ENCODE assay signal across 8 cellular contexts in the genomic region with DNA sequence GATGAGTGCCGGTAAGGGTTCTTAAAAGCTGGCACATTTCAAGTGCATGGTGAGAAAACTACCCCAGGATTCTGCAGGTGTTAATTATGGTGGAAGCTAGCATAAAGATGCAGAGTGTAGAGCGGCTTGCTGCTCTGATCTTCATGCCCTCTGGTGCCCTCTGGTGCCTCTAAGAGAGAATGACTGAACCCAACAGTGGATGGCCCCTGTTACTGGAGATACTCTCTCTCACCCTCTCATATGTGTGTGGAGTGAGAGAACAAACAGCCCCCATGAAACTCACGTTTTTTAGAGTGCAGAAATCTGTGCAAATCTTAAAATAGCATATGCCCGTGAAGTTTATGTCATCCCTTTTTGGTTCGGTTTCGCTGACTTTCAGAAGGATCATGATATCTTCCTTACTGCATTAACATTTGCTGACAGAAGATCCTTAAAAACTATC.
DNase-seq lines count a peak whose midpoint lies in the region; ATAC-seq and TF ChIP-seq lines count a peak whose summit lies in the region.

No MANE protein-coding gene starts in this region.

- H3K36me3 Mint-ChIP-seq in T-helper 17 cell (ENCODE audit: low read depth) (peaks cover 2% of the 10 kb centered on the region), MCF 10A (ENCODE audit: insufficient read depth, unreplicated experiment) (no peaks in the 10 kb centered on the region)

- H3K27ac Mint-ChIP-seq in T-helper 17 cell (no peak overlapping the region), MCF 10A (ENCODE audit: low read depth, unreplicated experiment) (no peak overlapping the region)

- H3K4me3 Mint-ChIP-seq in T-helper 17 cell, result no peak overlapping the region
- no peak overlapping the region for H3K4me3 Mint-ChIP-seq in MCF 10A (ENCODE audit: unreplicated experiment)

- intact Hi-C loops in MCF 10A (cut with micrococcal nuclease), result loop anchor here (1.0 to 5.0 kb wide), 5 partner anchors 347 to 759 kb away; no protein-coding TSS in a partner anchor

- POLR2A ChIA-PET in MCF 10A (lab: Yijun Ruan, JAX), result interaction anchor here (0.5 kb wide), 1 partner anchor 757 kb away, joined by 3 read pairs; no protein-coding TSS in a partner anchor

- ATAC-seq in GM18520 (IDR thresholded peaks at IDR 0.05; ENCODE audit: unreplicated experiment) (peak; percentile 97), HG02970 (IDR thresholded peaks at IDR 0.05; ENCODE audit: low FRiP score, unreplicated experiment) (peak; percentile 96), T-helper 17 cell (peak; percentile 85)

- peaks cover 51% of the 10 kb centered on the region for H3K27me3 Mint-ChIP-seq in T-helper 17 cell
- H3K27me3 Mint-ChIP-seq in MCF 10A (ENCODE audit: insufficient read depth, unreplicated experiment), result no peaks in the 10 kb centered on the region

- H3K9me3 Mint-ChIP-seq in MCF 10A (ENCODE audit: unreplicated experiment), result no peaks in the 10 kb centered on the region

- TF ChIP-seq CTCF in AG09309 (IDR thresholded peaks at IDR 0.05; ENCODE audit: control insufficient read depth, insufficient read depth, low read depth, low read length, missing control alignments), result peak; percentile 86
- peak; percentile 77 for TF ChIP-seq CTCF in MCF 10A (IDR thresholded peaks at IDR 0.05; ENCODE audit: unreplicated experiment)

- peak; percentile 17 for DNase-seq in AG09309 (ENCODE audit: low read depth)
- DNase-seq in NCI-H146 (lab: John Stamatoyannopoulos, UW), result peak; percentile 35
- DNase-seq in T-helper 17 cell, result peak in 1 of 3 donors; percentile 10
- DNase-seq in MCF 10A (ENCODE audit: unreplicated experiment), result peak; percentile 69
- DNase-seq in iris pigment epithelial cell (ENCODE audit: low read depth), result peak; percentile 60
- peak; percentile 3 to 8 for DNase-seq in stimulated activated CD4-positive, alpha-beta T cell treated with anti-CD3 and anti-CD28 coated beads, Interleukin-1b, Interleukin-23, amount 100 ng/mL, for 4 hours (ENCODE audit: low read depth in 2 of 2)

- no TSS peak for BruUV-seq in MCF 10A (replicated peaks; lab: Mats Ljungman, UMichigan)

- no peaks in the 10 kb centered on the region for H3K9me3 ChIP-seq in T-helper 17 cell (ENCODE audit: control insufficient read depth, low read length, poor library complexity, severe bottlenecking)

- CTCF ChIA-PET in MCF 10A (lab: Yijun Ruan, JAX), result interaction anchor here (0.6 to 4.4 kb wide), 32 partner anchors 8 to 764 kb away, joined by 3 to 63 read pairs (median 5); no protein-coding TSS in a partner anchor

- H3K4me1 Mint-ChIP-seq in T-helper 17 cell (no peaks in the 10 kb centered on the region), MCF 10A (ENCODE audit: insufficient read depth, unreplicated experiment) (no peaks in the 10 kb centered on the region)

- no peak overlapping the region for H3K4me3 ChIP-seq in AG09309 (ENCODE audit: control insufficient read depth, low read depth, low read length)
